Comparison of ENCODE assay signal across 29 cellular contexts in the genomic region with DNA sequence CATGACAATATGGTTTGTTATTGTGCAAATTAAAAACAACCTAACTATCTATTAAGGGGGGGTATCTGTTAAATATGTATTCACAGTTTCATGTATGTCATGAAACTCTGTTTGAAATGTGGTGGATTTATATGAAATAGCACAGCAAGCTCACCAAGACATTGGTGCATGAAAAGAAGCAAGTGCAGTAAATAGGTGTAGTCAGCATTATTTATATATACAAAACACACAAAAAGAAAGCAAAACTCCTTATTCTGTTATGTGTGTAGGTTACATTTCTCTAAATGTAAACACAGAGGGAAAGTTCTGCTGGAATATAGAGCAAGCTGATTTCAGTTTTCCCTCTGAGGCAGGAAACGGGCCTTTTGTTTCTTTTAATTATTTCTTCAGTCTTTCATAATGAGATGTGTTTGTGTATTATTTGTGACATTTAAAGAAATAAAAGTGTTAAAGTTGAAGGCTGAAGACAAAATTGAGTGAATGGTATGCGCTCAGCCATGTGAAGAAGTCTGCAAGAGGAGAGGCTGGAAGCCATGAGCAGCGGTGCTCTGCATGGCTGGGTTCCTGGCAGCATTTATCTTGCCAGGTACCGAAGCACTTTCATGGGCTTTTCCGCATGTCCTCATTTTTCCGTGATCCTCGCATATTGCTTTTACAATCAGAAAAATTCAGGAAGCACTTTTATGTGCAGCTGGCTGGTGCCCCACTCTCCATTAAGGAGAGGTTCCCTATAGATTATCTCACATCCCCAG. TPM values are rescaled to one million over a fixed set of nuclear protein-coding genes. Genes with fewer than 3 reads are reported as not detected.
"Had no signal": no experiment of that assay in that cellular context is flagged by ENCODE, and none has a peak within 500 bp of the region (broad histone marks: within the 10 kb centered on the region; RNA-seq: fewer than 3 reads in every experiment).

No MANE protein-coding gene starts in this region.

- H3K9me3 ChIP-seq: MG63, SJSA1 had no signal

- H3K4me1 Mint-ChIP-seq: activated B cell treated with CpG ODN at 0.5 μM for 24 hours; activated CD4-positive, alpha-beta T cell treated with anti-CD3 and anti-CD28 coated beads, Interleukin-2, amount 10 ng/mL, durations not matched to agents 24 days and 14 days; activated naive CD4-positive, alpha-beta T cell treated with anti-CD3 and anti-CD28 coated beads, Interleukin-2, amount 10 ng/mL, durations not matched to agents 7 days and 5 days; activated naive CD8-positive, alpha-beta T cell treated with anti-CD3 and anti-CD28 coated beads for 36 hours had no signal

- H3K27ac Mint-ChIP-seq: activated B cell treated with CpG ODN at 0.5 μM for 24 hours; activated CD4-positive, alpha-beta T cell treated with anti-CD3 and anti-CD28 coated beads, Interleukin-2, amount 10 ng/mL, durations not matched to agents 24 days and 14 days; activated naive CD4-positive, alpha-beta T cell treated with anti-CD3 and anti-CD28 coated beads, Interleukin-2, amount 10 ng/mL, durations not matched to agents 7 days and 5 days; activated naive CD8-positive, alpha-beta T cell treated with anti-CD3 and anti-CD28 coated beads for 36 hours; IgD-negative memory B cell; T-helper 1 cell treated with Interleukin-12 subunit alpha and Interleukin-12 subunit beta and Interleukin-4 antibody, amounts not matched to agents 30 μg/mL and 1 μg/mL, for 36 hours had no signal

- ATAC-seq: activated T-cell treated with anti-CD3 and anti-CD28 coated beads, Interleukin-2, amount 50 U/mL, for 4 hours; Panc1 had no signal

- H3K36me3 ChIP-seq: brain microvascular endothelial cell, cardiac muscle cell, MG63, SJSA1 had no signal

- H3K27me3 ChIP-seq: brain microvascular endothelial cell, cardiac muscle cell had no signal

- DNase-seq: activated B cell treated with CpG ODN at 0.5 μM for 24 hours; activated CD4-positive, alpha-beta T cell treated with anti-CD3 and anti-CD28 coated beads for 1 hour; activated CD4-positive, alpha-beta T cell treated with anti-CD3 and anti-CD28 coated beads, Interleukin-2, amount 10 ng/mL, durations not matched to agents 24 days and 14 days; activated CD4-positive, alpha-beta T cell treated with anti-CD3 and anti-CD28 coated beads, Interleukin-2, amount 50 U/mL, for 48 hours; activated CD8-positive, alpha-beta memory T cell treated with anti-CD3 and anti-CD28 coated beads for 24 hours; activated effector memory CD4-positive, alpha-beta T cell treated with anti-CD3 and anti-CD28 coated beads, Interleukin-2, amount 50 U/mL, for 16 hours; activated naive CD4-positive, alpha-beta T cell treated with anti-CD3 and anti-CD28 coated beads, Interleukin-2, amount 10 ng/mL, durations not matched to agents 7 days and 5 days; activated naive CD8-positive, alpha-beta T cell treated with anti-CD3 and anti-CD28 coated beads for 36 hours; activated T-cell treated with anti-CD3 and anti-CD28 coated beads, Interleukin-2, amount 50 U/mL, for 4 hours; brain microvascular endothelial cell; MG63; MV-4-11; NCI-H1105 treated with DMSO at 0.1 percent for 48 hours; NCI-H1436 treated with DMSO at 0.1 percent for 48 hours; NCI-H187; NCI-H2081 treated with DMSO at 0.1 percent for 48 hours; NCI-H446; NCI-H524; NCI-H774; NK-92 treated with Interleukin-12 subunit alpha and Interleukin-12 subunit beta, amount 100 ng/mL, for 24 hours; OCI-M1; RPMI8226; SHP77; T-helper 9 cell had no signal

- H3K36me3 Mint-ChIP-seq: activated naive CD4-positive, alpha-beta T cell treated with anti-CD3 and anti-CD28 coated beads, Interleukin-2, amount 10 ng/mL, durations not matched to agents 7 days and 5 days; activated naive CD8-positive, alpha-beta T cell treated with anti-CD3 and anti-CD28 coated beads for 36 hours; IgD-negative memory B cell had no signal

- H3K27ac ChIP-seq: brain microvascular endothelial cell, cardiac muscle cell, SJSA1 had no signal

- H3K4me1 ChIP-seq: SJSA1 had no signal

- H3K4me3 ChIP-seq: cardiac muscle cell, MG63, SJSA1 had no signal

- H3K4me3 Mint-ChIP-seq: activated B cell treated with CpG ODN at 0.5 μM for 24 hours; activated CD4-positive, alpha-beta T cell treated with anti-CD3 and anti-CD28 coated beads, Interleukin-2, amount 10 ng/mL, durations not matched to agents 24 days and 14 days; activated naive CD4-positive, alpha-beta T cell treated with anti-CD3 and anti-CD28 coated beads, Interleukin-2, amount 10 ng/mL, durations not matched to agents 7 days and 5 days; activated naive CD8-positive, alpha-beta T cell treated with anti-CD3 and anti-CD28 coated beads for 36 hours; activated T-cell treated with anti-CD3 and anti-CD28 coated beads, Interleukin-2, amount 50 U/mL, for 4 hours; IgD-negative memory B cell; T-helper 1 cell treated with Interleukin-12 subunit alpha and Interleukin-12 subunit beta and Interleukin-4 antibody, amounts not matched to agents 30 μg/mL and 1 μg/mL, for 36 hours had no signal

RNA-seq across cellular contexts. Expression of a gene that starts 38.5 kb away (rescaled TPM):
- total RNA-seq: activated B cell treated with CpG ODN at 0.5 μM for 24 hours; activated CD4-positive, alpha-beta T cell treated with anti-CD3 and anti-CD28 coated beads, Interleukin-2, amount 10 ng/mL, durations not matched to agents 24 days and 14 days; activated naive CD8-positive, alpha-beta T cell treated with anti-CD3 and anti-CD28 coated beads for 36 hours; activated T-cell treated with anti-CD3 and anti-CD28 coated beads, Interleukin-2, amount 50 U/mL, for 4 hours had no signal
- polyA plus RNA-seq: IgD-negative memory B cell had no signal
